ENCODE assay signal across 10 cellular contexts in the genomic region with DNA sequence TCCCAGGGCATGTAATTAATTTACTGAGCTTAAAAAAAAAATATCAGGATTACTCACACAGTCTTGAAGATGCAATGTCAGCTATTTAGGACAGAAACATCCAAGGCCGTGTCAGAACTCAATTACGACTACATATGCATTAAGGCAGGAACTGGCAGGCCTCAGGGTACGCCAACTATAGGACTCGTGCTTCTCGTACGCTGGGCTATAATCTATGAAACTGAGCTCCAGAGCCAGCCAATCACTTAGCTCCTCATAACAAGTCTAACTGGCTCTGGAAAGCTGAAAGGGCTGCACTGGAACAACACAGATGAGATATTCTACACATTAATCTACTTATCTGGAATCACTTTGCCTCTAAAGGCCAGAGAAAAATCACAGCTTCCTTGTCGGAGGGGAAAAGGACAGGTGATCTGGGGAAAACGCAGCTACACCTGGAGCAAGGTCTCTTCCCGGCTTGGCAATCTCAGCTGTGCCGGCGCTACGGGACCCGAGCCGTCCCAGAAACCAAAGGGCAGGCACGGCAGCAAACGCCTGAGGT.
DNase-seq lines count a peak whose midpoint lies in the region; ATAC-seq and TF ChIP-seq lines count a peak whose summit lies in the region.
"Had no signal": no experiment of that assay in that cellular context is flagged by ENCODE, and none has a peak within 500 bp of the region (broad histone marks: within the 10 kb centered on the region; RNA-seq: fewer than 3 reads in every experiment).

No MANE protein-coding gene starts in this region.

- ATAC-seq in IMR-90 (ENCODE audit: low read depth) (peak; percentile 46; the same call in 1 of the 2 replicates), left lung (peak; percentile 84), T-cell (replicated peaks in 1 of 4) (no peak)

- dilution Hi-C loops in IMR-90 (cut with HindIII; ENCODE audit: low sequenced_read_pairs, unreplicated experiment): no loop called here

- H3K18ac ChIP-seq in IMR-90 (ENCODE audit: low read depth, low read length): no peak overlapping the region

- no peak overlapping the region for H3K4me3 Mint-ChIP-seq in T-cell
- H3K4me3 Mint-ChIP-seq: activated CD4-positive, alpha-beta memory T cell treated with anti-CD3 and anti-CD28 coated beads for 36 hours had no signal

- no peaks in the 10 kb centered on the region for H3K79me1 ChIP-seq in IMR-90 (ENCODE audit: low read depth in 1 of 2, low read length in 2 of 2)

- DNase-seq in IMR-90 (no peak), ascending aorta (ENCODE audit: low spot score in 2 of 2) (no peak), left lung (peak in 1 of 2 donors; percentile 34), thyroid gland (peak; percentile 12 to 14), SW 1271 (lab: John Stamatoyannopoulos, UW) (no peak), OCI-M1 (lab: John Stamatoyannopoulos, UW) (no peak), T-cell (no peak), GM10266 (ENCODE audit: extremely low spot score) (no peak)
- DNase-seq: activated CD4-positive, alpha-beta memory T cell treated with anti-CD3 and anti-CD28 coated beads for 36 hours had no signal

- no peak overlapping the region for H2AK5ac ChIP-seq in IMR-90 (ENCODE audit: low read depth, low read length)

- H3K27me3 ChIP-seq in IMR-90 (ENCODE audit: control insufficient read depth, insufficient read depth, low read length) (no peaks in the 10 kb centered on the region), ascending aorta (no peaks in the 10 kb centered on the region), left lung (no peaks in the 10 kb centered on the region), thyroid gland (no peaks in the 10 kb centered on the region)
- H3K27me3 ChIP-seq: neutrophil had no signal

- no peak overlapping the region for H2BK20ac ChIP-seq in IMR-90 (ENCODE audit: low read depth, low read length)

- no peak overlapping the region for H4K91ac ChIP-seq in IMR-90 (ENCODE audit: insufficient read depth, low read depth, low read length)

- no peak for TF ChIP-seq RAD21 in IMR-90 (IDR thresholded peaks at IDR 0.05; ENCODE audit: low read length)

- 44% methylated on average over 5 of the region's 16 CpGs; no CpG with 5 or more reads in 1 of the 2 experiments for WGBS in IMR-90 (ENCODE audit: extremely low coverage in 2 of 2, insufficient read length in 1 of 2), 2 experiments
- WGBS in thyroid gland, 2 donors: 34 to 41% methylated on average over 16 of the region's 16 CpGs

- TF ChIP-seq CTCF in IMR-90 (conservative IDR thresholded peaks at IDR 0.05; ENCODE audit: low read depth, low read length): no peak
- TF ChIP-seq CTCF in ascending aorta (IDR thresholded peaks at IDR 0.05): no peak
- no peak for TF ChIP-seq CTCF in left lung (IDR thresholded peaks at IDR 0.05)
- no peak for TF ChIP-seq CTCF in thyroid gland (IDR thresholded peaks at IDR 0.05)
- TF ChIP-seq CTCF in GM10266 (IDR thresholded peaks at IDR 0.05; ENCODE audit: control insufficient read depth, insufficient read depth, low read depth, missing control alignments): no peak

- no peak overlapping the region for H3K27ac Mint-ChIP-seq in T-cell
- H3K27ac Mint-ChIP-seq: activated CD4-positive, alpha-beta memory T cell treated with anti-CD3 and anti-CD28 coated beads for 36 hours had no signal

- no peak overlapping the region for H2BK15ac ChIP-seq in IMR-90 (ENCODE audit: low read depth, low read length)

- no peak overlapping the region for H2AFZ ChIP-seq in IMR-90 (replicated peaks; ENCODE audit: low read length, poor library complexity)

- H3K27ac ChIP-seq in IMR-90 (ENCODE audit: insufficient read depth, low read length) (no peak overlapping the region), ascending aorta (peak overlapping the region; percentile 67 to 84), left lung (no peak overlapping the region), thyroid gland (no peak overlapping the region)
- H3K27ac ChIP-seq: neutrophil had no signal

- no peak overlapping the region for H3K14ac ChIP-seq in IMR-90 (replicated peaks; ENCODE audit: low read depth, low read length)

- H3K9me1 ChIP-seq in IMR-90 (ENCODE audit: insufficient read depth, low read length): no peaks in the 10 kb centered on the region

- no peaks in the 10 kb centered on the region for H3K4me1 Mint-ChIP-seq in T-cell

- H3K9me3 Mint-ChIP-seq in T-cell: peaks cover 0 to 2% (median 1%) of the 10 kb centered on the region in 3 donors

- no peaks in the 10 kb centered on the region for H3K36me3 Mint-ChIP-seq in T-cell
- H3K36me3 Mint-ChIP-seq: activated CD4-positive, alpha-beta memory T cell treated with anti-CD3 and anti-CD28 coated beads for 36 hours had no signal

- H3K9me3 ChIP-seq in IMR-90 (ENCODE audit: control insufficient read depth, insufficient read depth, low read length) (no peaks in the 10 kb centered on the region), ascending aorta (no peaks in the 10 kb centered on the region), left lung (no peaks in the 10 kb centered on the region), thyroid gland (no peaks in the 10 kb centered on the region)
- H3K9me3 ChIP-seq: neutrophil had no signal

- H3K36me3 ChIP-seq in IMR-90 (ENCODE audit: control insufficient read depth, insufficient read depth, low read length): no peaks in the 10 kb centered on the region
- H3K36me3 ChIP-seq in ascending aorta: no peaks in the 10 kb centered on the region
- H3K36me3 ChIP-seq in left lung: no peaks in the 10 kb centered on the region
- H3K36me3 ChIP-seq in thyroid gland: no peaks in the 10 kb centered on the region
- H3K36me3 ChIP-seq: neutrophil had no signal

- no TSS peak for BruUV-seq in IMR-90 (replicated peaks; lab: Mats Ljungman, UMichigan)

- H4K5ac ChIP-seq in IMR-90 (ENCODE audit: low read depth, low read length): no peak overlapping the region

- intact Hi-C loops in IMR-90 (cut with micrococcal nuclease): no loop called here
- intact Hi-C loops in ascending aorta (cut with DNase I): loop anchor here (10.0 kb wide), 1 partner anchor 673 kb away; no protein-coding TSS in a partner anchor
- intact Hi-C loops in left lung (cut with DNase I): no loop called here
- intact Hi-C loops in thyroid gland (cut with DNase I): no loop called here

- no peak overlapping the region for H3K56ac ChIP-seq in IMR-90 (ENCODE audit: extremely low read depth, insufficient read depth, low read length)

- H4K20me1 ChIP-seq in IMR-90 (ENCODE audit: insufficient read depth, low read length): no peaks in the 10 kb centered on the region

- no peak overlapping the region for H2AK9ac ChIP-seq in IMR-90 (replicated peaks; ENCODE audit: low read depth, low read length, poor library complexity)

- no peak overlapping the region for H3K4ac ChIP-seq in IMR-90 (ENCODE audit: low read depth, low read length)

- CTCF ChIA-PET in IMR-90 (lab: Yijun Ruan, JAX): interaction anchor here (0.6 kb wide), 2 partner anchors 269 to 788 kb away, joined by 3 to 4 read pairs; no protein-coding TSS in a partner anchor
- CTCF ChIA-PET in T-cell (lab: Charles Lee): no interaction called here

- no peak overlapping the region for H3K4me3 ChIP-seq in IMR-90 (ENCODE audit: insufficient read depth, low read depth, low read length)
- peak overlapping the region; percentile 40 to 69 for H3K4me3 ChIP-seq in ascending aorta
- H3K4me3 ChIP-seq in left lung: no peak overlapping the region
- H3K4me3 ChIP-seq in thyroid gland (replicated peaks in 1 of 3): no peak overlapping the region

- POLR2A ChIA-PET in IMR-90 (lab: Charles Lee; ENCODE audit: unreplicated experiment) (interaction anchor here (0.6 kb wide), 1 partner anchor 1856 kb away, joined by 3 read pairs; no protein-coding TSS in a partner anchor), T-cell (lab: Charles Lee) (no interaction called here)

- no peaks in the 10 kb centered on the region for H3K27me3 Mint-ChIP-seq in T-cell
- H3K27me3 Mint-ChIP-seq: activated CD4-positive, alpha-beta memory T cell treated with anti-CD3 and anti-CD28 coated beads for 36 hours had no signal

- H3K9ac ChIP-seq in IMR-90 (ENCODE audit: low read depth, low read length): no peak overlapping the region

- in situ Hi-C loops in IMR-90 (cut with MboI; ENCODE audit: low sequenced_read_pairs): no loop called here

- no peak overlapping the region for H2BK120ac ChIP-seq in IMR-90 (ENCODE audit: low read depth, low read length)

- no peak overlapping the region for H3K23ac ChIP-seq in IMR-90 (ENCODE audit: low read depth, low read length)

- H3K4me1 ChIP-seq in IMR-90 (ENCODE audit: control insufficient read depth, insufficient read depth, low read length) (no peaks in the 10 kb centered on the region), ascending aorta (peaks cover 0 to 4% of the 10 kb centered on the region in 2 donors), left lung (no peaks in the 10 kb centered on the region), thyroid gland (no peaks in the 10 kb centered on the region)

- H2BK5ac ChIP-seq in IMR-90 (ENCODE audit: low read depth, low read length, poor library complexity, severe bottlenecking): no peak overlapping the region

- no peak for TF ChIP-seq POLR2A in IMR-90 (IDR thresholded peaks at IDR 0.05; ENCODE audit: low read depth, low read length)
- TF ChIP-seq POLR2A in thyroid gland (IDR thresholded peaks at IDR 0.05): no peak

- H3K4me2 ChIP-seq in IMR-90 (ENCODE audit: low read depth, low read length): no peak overlapping the region

- no peak overlapping the region for H4K8ac ChIP-seq in IMR-90 (ENCODE audit: low read depth in 2 of 2, low read length in 2 of 2)

TF ChIP-seq in IMR-90, 13 proteins besides CTCF, POLR2A, EP300 and RAD21:
- TF ChIP-seq MAFK (IDR thresholded peaks at IDR 0.05; ENCODE audit: low read depth, low read length) (peak; percentile 88), MXI1 (IDR thresholded peaks at IDR 0.05; ENCODE audit: borderline replicate concordance, low read depth, low read length) (no peak), USF2 (IDR thresholded peaks at IDR 0.05; ENCODE audit: low read depth, low read length) (no peak)

Comparison
In these comparisons a context has a peak if more than half of its experiments do, and no peak if none do; other contexts are left out.
1. ATAC-seq: peak in IMR-90 (single experiment) and left lung (single experiment); none in T-cell (0 of 4).
2. DNase-seq: peak in thyroid gland (2 of 2); none in IMR-90 (single experiment), ascending aorta (0 of 2), SW 1271 (0 of 2), OCI-M1 (single experiment), T-cell (0 of 34) and GM10266 (single experiment).
3. H3K27ac ChIP-seq: peak in ascending aorta (2 of 2); none in IMR-90 (single experiment), left lung (0 of 2) and thyroid gland (0 of 3).
4. H3K4me3 ChIP-seq: peak in ascending aorta (2 of 2); none in IMR-90 (single experiment), left lung (0 of 2) and thyroid gland (0 of 3).